19 cellular contexts compared by ENCODE assay signal in genomic region chr11:114384487-114384886, GRCh38. TPM values are rescaled to one million over a fixed set of nuclear protein-coding genes. Genes with fewer than 3 reads are reported as not detected.
DNase-seq lines count a peak whose midpoint lies in the region; ATAC-seq, FAIRE-seq and TF ChIP-seq lines count a peak whose summit lies in the region.
"Had no signal": no experiment of that assay in that cellular context is flagged by ENCODE, and none has a peak within 500 bp of the region (broad histone marks: within the 10 kb centered on the region; RNA-seq: fewer than 3 reads in every experiment).

No MANE protein-coding gene starts in this region.

- H3K27me3 Mint-ChIP-seq in activated CD8-positive, alpha-beta T cell treated with anti-CD3 and anti-CD28 coated beads for 36 hours, result peaks cover 3% of the 10 kb centered on the region
- H3K27me3 Mint-ChIP-seq in activated CD8-positive, alpha-beta T cell treated with anti-CD3 and anti-CD28 coated beads, Interleukin-2, amount 10 ng/mL, durations not matched to agents 7 days and 5 days (ENCODE audit: low read depth), result peaks cover 20% of the 10 kb centered on the region
- peaks cover 23% of the 10 kb centered on the region for H3K27me3 Mint-ChIP-seq in activated CD8-positive, alpha-beta memory T cell treated with anti-CD3 and anti-CD28 coated beads, Interleukin-2, amount 10 ng/mL, durations not matched to agents 7 days and 5 days

- TF ChIP-seq POLR2A in GM12892 (IDR thresholded peaks at IDR 0.05; ENCODE audit: low read depth, low read length) (no peak), NB4 (IDR thresholded peaks at IDR 0.05; ENCODE audit: extremely low read depth, insufficient read length) (no peak), K562 (conservative IDR thresholded peaks at IDR 0.05) (no peak)

- TF ChIP-seq RAD21 in K562 (CRISPR knock-in tag; conservative IDR thresholded peaks at IDR 0.05 in 1 of 2, IDR thresholded peaks at IDR 0.05 in 1 of 2), result no peak

- peaks cover 6% of the 10 kb centered on the region for H3K4me1 Mint-ChIP-seq in activated CD8-positive, alpha-beta T cell treated with anti-CD3 and anti-CD28 coated beads for 36 hours (ENCODE audit: low read depth)
- no peaks in the 10 kb centered on the region for H3K4me1 Mint-ChIP-seq in activated CD8-positive, alpha-beta T cell treated with anti-CD3 and anti-CD28 coated beads, Interleukin-2, amount 10 ng/mL, durations not matched to agents 7 days and 5 days (ENCODE audit: low read depth)
- H3K4me1 Mint-ChIP-seq in activated CD8-positive, alpha-beta memory T cell treated with anti-CD3 and anti-CD28 coated beads, Interleukin-2, amount 10 ng/mL, durations not matched to agents 7 days and 5 days, result no peaks in the 10 kb centered on the region

- H3K4me1 ChIP-seq in K562 (replicated peaks in 1 of 2; ENCODE audit: control insufficient read depth in 2 of 2, insufficient read depth in 2 of 2, low read length in 2 of 2), result peaks cover 0 to 5% of the 10 kb centered on the region in 2 experiments; a peak in 1 of 5 replicates
- no peaks in the 10 kb centered on the region for H3K4me1 ChIP-seq in PC-9 (replicated peaks; ENCODE audit: insufficient read depth)
- H3K4me1 ChIP-seq: HAP-1, SJSA1 had no signal

- H3K27ac ChIP-seq in K562 (ENCODE audit: extremely low read depth, low read depth, low read length) (peak overlapping the region; percentile 57; the same call in 2 of the 3 replicates), PC-9 (no peak overlapping the region)
- H3K27ac ChIP-seq: KMS-11, SJSA1 had no signal

- H3K9me2 ChIP-seq in PC-9 (ENCODE audit: insufficient read depth), result no peaks in the 10 kb centered on the region

- H3K4me3 Mint-ChIP-seq in activated CD8-positive, alpha-beta T cell treated with anti-CD3 and anti-CD28 coated beads for 36 hours, result no peak overlapping the region
- no peak overlapping the region for H3K4me3 Mint-ChIP-seq in activated CD8-positive, alpha-beta T cell treated with anti-CD3 and anti-CD28 coated beads, Interleukin-2, amount 10 ng/mL, durations not matched to agents 7 days and 5 days
- H3K4me3 Mint-ChIP-seq in activated CD8-positive, alpha-beta memory T cell treated with anti-CD3 and anti-CD28 coated beads, Interleukin-2, amount 10 ng/mL, durations not matched to agents 7 days and 5 days, result no peak overlapping the region
- H3K4me3 Mint-ChIP-seq: CD4-positive, alpha-beta memory T cell had no signal

- intact Hi-C loops in activated CD8-positive, alpha-beta T cell treated with anti-CD3 and anti-CD28 coated beads for 36 hours (cut with micrococcal nuclease), result no loop called here
- intact Hi-C loops in K562 (cut with micrococcal nuclease) (no loop called here), PC-9 (cut with micrococcal nuclease; ENCODE audit: unreplicated experiment) (no loop called here)

- TF ChIP-seq CTCF in activated CD8-positive, alpha-beta T cell treated with anti-CD3 and anti-CD28 coated beads for 36 hours (IDR thresholded peaks at IDR 0.05), result no peak
- TF ChIP-seq CTCF in NB4 (IDR thresholded peaks at IDR 0.05; ENCODE audit: low read depth, low read length), result no peak
- TF ChIP-seq CTCF in K562 (IDR thresholded peaks at IDR 0.05 in 2 of 3, conservative IDR thresholded peaks at IDR 0.05 in 1 of 3; ENCODE audit: insufficient read depth in 2 of 3, low read depth in 1 of 3, low read length in 3 of 3), result no peak
- no peak for TF ChIP-seq CTCF in PC-9 (conservative IDR thresholded peaks at IDR 0.05)

- TF ChIP-seq EP300 in K562 (IDR thresholded peaks at IDR 0.05; ENCODE audit: low read length), result no peak

- H3K36me3 Mint-ChIP-seq in activated CD8-positive, alpha-beta T cell treated with anti-CD3 and anti-CD28 coated beads for 36 hours (ENCODE audit: low read depth), result no peaks in the 10 kb centered on the region
- H3K36me3 Mint-ChIP-seq in activated CD8-positive, alpha-beta T cell treated with anti-CD3 and anti-CD28 coated beads, Interleukin-2, amount 10 ng/mL, durations not matched to agents 7 days and 5 days (ENCODE audit: low read depth), result no peaks in the 10 kb centered on the region
- H3K36me3 Mint-ChIP-seq in activated CD8-positive, alpha-beta memory T cell treated with anti-CD3 and anti-CD28 coated beads, Interleukin-2, amount 10 ng/mL, durations not matched to agents 7 days and 5 days, result no peaks in the 10 kb centered on the region
- H3K36me3 Mint-ChIP-seq: CD4-positive, alpha-beta memory T cell had no signal

- no peak overlapping the region for H3K9ac ChIP-seq in K562 (ENCODE audit: insufficient read depth in 1 of 2, low read depth in 2 of 2, low read length in 2 of 2)
- H3K9ac ChIP-seq: KMS-11 had no signal

- H3F3A ChIP-seq in PC-9 (ENCODE audit: insufficient read depth, low read depth), result no peaks in the 10 kb centered on the region

- no peaks in the 10 kb centered on the region for H3K36me3 ChIP-seq in K562 (ENCODE audit: control insufficient read depth, insufficient read depth, low read length)
- H3K36me3 ChIP-seq in PC-9 (ENCODE audit: low read depth), result no peaks in the 10 kb centered on the region
- H3K36me3 ChIP-seq: HAP-1, MG63, SJSA1 had no signal

- no peaks in the 10 kb centered on the region for H3K9me1 ChIP-seq in K562 (ENCODE audit: control insufficient read depth, insufficient read depth, low read length)

- H3K79me2 ChIP-seq in K562 (ENCODE audit: control insufficient read depth, insufficient read depth, low read length), result no peaks in the 10 kb centered on the region
- no peaks in the 10 kb centered on the region for H3K79me2 ChIP-seq in PC-9 (ENCODE audit: low read depth)

- ATAC-seq in activated CD8-positive, alpha-beta T cell treated with anti-CD3 and anti-CD28 coated beads for 36 hours, result peak; percentile 45
- ATAC-seq in activated CD8-positive, alpha-beta T cell treated with anti-CD3 and anti-CD28 coated beads, Interleukin-2, amount 10 ng/mL, durations not matched to agents 7 days and 5 days, result no peak
- peak; percentile 79 for ATAC-seq in K562
- no peak for ATAC-seq in activated CD8-positive, alpha-beta memory T cell treated with anti-CD3 and anti-CD28 coated beads, Interleukin-2, amount 10 ng/mL, durations not matched to agents 7 days and 5 days
- ATAC-seq in HG03039 (IDR thresholded peaks at IDR 0.05; ENCODE audit: unreplicated experiment), result no peak
- ATAC-seq: HepG2 had no signal

- H3K4me3 ChIP-seq in NB4 (ENCODE audit: low read depth, low read length) (no peak overlapping the region), K562 (no peak overlapping the region), PC-9 (no peak overlapping the region)
- H3K4me3 ChIP-seq: HAP-1, MG63, SJSA1 had no signal

- H2AFZ ChIP-seq in K562 (ENCODE audit: low read depth, low read length), result peak overlapping the region; percentile 73
- H2AFZ ChIP-seq in PC-9, result no peak overlapping the region

- in situ Hi-C loops in K562 (cut with MboI), result no loop called here

- H4K20me1 ChIP-seq in K562 (replicated peaks; ENCODE audit: control insufficient read depth, insufficient read depth, low read length) (no peaks in the 10 kb centered on the region), PC-9 (ENCODE audit: insufficient read depth) (no peaks in the 10 kb centered on the region)

- POLR2A ChIA-PET in activated CD8-positive, alpha-beta T cell treated with anti-CD3 and anti-CD28 coated beads for 36 hours (lab: Charles Lee), result no interaction called here
- POLR2A ChIA-PET in activated CD8-positive, alpha-beta T cell treated with anti-CD3 and anti-CD28 coated beads, Interleukin-2, amount 10 ng/mL, durations not matched to agents 7 days and 5 days (lab: Charles Lee), result no interaction called here
- POLR2A ChIA-PET in K562 (lab: Yijun Ruan, JAX), result interaction anchor here (0.6 to 2.0 kb wide), 2 partner anchors 10 to 932 kb away, joined by 3 to 12 read pairs; no protein-coding TSS in a partner anchor
- POLR2A ChIA-PET in PC-9 (lab: Charles Lee; ENCODE audit: unreplicated experiment), result no interaction called here

- no peak overlapping the region for H3K4me2 ChIP-seq in K562 (ENCODE audit: insufficient read depth, low read length)
- H3K4me2 ChIP-seq in PC-9, result no peak overlapping the region
- H3K4me2 ChIP-seq: KMS-11 had no signal

- H3K9me3 Mint-ChIP-seq in activated CD8-positive, alpha-beta T cell treated with anti-CD3 and anti-CD28 coated beads for 36 hours, result peaks cover 8% of the 10 kb centered on the region
- peaks cover 5% of the 10 kb centered on the region for H3K9me3 Mint-ChIP-seq in activated CD8-positive, alpha-beta T cell treated with anti-CD3 and anti-CD28 coated beads, Interleukin-2, amount 10 ng/mL, durations not matched to agents 7 days and 5 days (ENCODE audit: insufficient read depth)
- H3K9me3 Mint-ChIP-seq in activated CD8-positive, alpha-beta memory T cell treated with anti-CD3 and anti-CD28 coated beads, Interleukin-2, amount 10 ng/mL, durations not matched to agents 7 days and 5 days (ENCODE audit: low read depth), result no peaks in the 10 kb centered on the region

- H3K9me3 ChIP-seq in K562 (replicated peaks; ENCODE audit: control insufficient read depth, insufficient read depth, low read depth, low read length) (no peaks in the 10 kb centered on the region), PC-9 (ENCODE audit: insufficient read depth, low read depth) (no peaks in the 10 kb centered on the region)
- H3K9me3 ChIP-seq: HAP-1, MG63, SJSA1 had no signal

- DNase-seq in activated CD8-positive, alpha-beta T cell treated with anti-CD3 and anti-CD28 coated beads for 36 hours, result no peak
- no peak for DNase-seq in activated CD8-positive, alpha-beta T cell treated with anti-CD3 and anti-CD28 coated beads, Interleukin-2, amount 10 ng/mL, durations not matched to agents 7 days and 5 days
- DNase-seq in GM12892 (ENCODE audit: insufficient read length) (no peak), NB4 (ENCODE audit: low read depth) (peak; percentile 76), K562 (ENCODE audit: extremely low read depth in 1 of 4, low spot score in 3 of 4) (peak in 2 of 4 experiments; percentile 26 to 32), PC-9 (no peak)
- no peak for DNase-seq in activated CD8-positive, alpha-beta memory T cell treated with anti-CD3 and anti-CD28 coated beads, Interleukin-2, amount 10 ng/mL, durations not matched to agents 7 days and 5 days
- DNase-seq: 8988T; CD4-positive, alpha-beta memory T cell; MG63; NCI-H1417 treated with DMSO at 0.1 percent for 48 hours; NCI-H1930; NCI-H526 treated with DMSO at 0.1 percent for 48 hours had no signal

- BruUV-seq in K562 (replicated peaks; lab: Mats Ljungman, UMichigan) (no TSS peak), PC-9 (replicated peaks; lab: Mats Ljungman, UMichigan) (no TSS peak)

- CTCF ChIA-PET in activated CD8-positive, alpha-beta T cell treated with anti-CD3 and anti-CD28 coated beads for 36 hours (lab: Charles Lee), result no interaction called here
- CTCF ChIA-PET in activated CD8-positive, alpha-beta T cell treated with anti-CD3 and anti-CD28 coated beads, Interleukin-2, amount 10 ng/mL, durations not matched to agents 7 days and 5 days (lab: Charles Lee), result interaction anchor here (0.6 kb wide), 1 partner anchor 27 kb away, joined by 3 read pairs; no protein-coding TSS in a partner anchor
- CTCF ChIA-PET in K562 (lab: Yijun Ruan, JAX; ENCODE audit: low intra/inter-chr PET ratio), result no interaction called here
- CTCF ChIA-PET in activated CD8-positive, alpha-beta memory T cell treated with anti-CD3 and anti-CD28 coated beads, Interleukin-2, amount 10 ng/mL, durations not matched to agents 7 days and 5 days (lab: Charles Lee), result no interaction called here
- CTCF ChIA-PET in PC-9 (lab: Charles Lee), result no interaction called here

- H3K27ac Mint-ChIP-seq in activated CD8-positive, alpha-beta T cell treated with anti-CD3 and anti-CD28 coated beads for 36 hours, result no peak overlapping the region
- H3K27ac Mint-ChIP-seq in activated CD8-positive, alpha-beta T cell treated with anti-CD3 and anti-CD28 coated beads, Interleukin-2, amount 10 ng/mL, durations not matched to agents 7 days and 5 days, result no peak overlapping the region
- H3K27ac Mint-ChIP-seq in activated CD8-positive, alpha-beta memory T cell treated with anti-CD3 and anti-CD28 coated beads, Interleukin-2, amount 10 ng/mL, durations not matched to agents 7 days and 5 days, result no peak overlapping the region
- H3K27ac Mint-ChIP-seq: CD4-positive, alpha-beta memory T cell had no signal

- FAIRE-seq in GM12892 (lab: Jason Lieb, UNC), result peak; percentile 17
- peak; percentile 29 for FAIRE-seq in K562 (lab: Jason Lieb, UNC)
- FAIRE-seq: G401.6, HepG2 had no signal

- 9% methylated on average over 1 of the region's 1 CpG for WGBS in K562 (ENCODE audit: insufficient coverage, low coverage, missing lambda C conversion rate)

- H3K27me3 ChIP-seq in K562 (ENCODE audit: control insufficient read depth in 2 of 2, insufficient read depth in 2 of 2, low read length in 2 of 2) (peaks cover 0 to 4% of the 10 kb centered on the region in 2 experiments; a peak in 3 of 5 replicates), PC-9 (ENCODE audit: insufficient read depth, low read depth) (no peaks in the 10 kb centered on the region; the same call in 1 of the 2 replicates)
- H3K27me3 ChIP-seq: MG63, SJSA1 had no signal

RNA-seq across cellular contexts. Expression of gene C11orf71, which starts 15.8 kb away (rescaled TPM):
- 1 to 10 TPM; 6.4 to 6.6 TPM for total RNA-seq in activated CD8-positive, alpha-beta T cell treated with anti-CD3 and anti-CD28 coated beads for 36 hours
- total RNA-seq in activated CD8-positive, alpha-beta T cell treated with anti-CD3 and anti-CD28 coated beads, Interleukin-2, amount 10 ng/mL, durations not matched to agents 7 days and 5 days, result 1 to 10 TPM; 8.2 to 8.4 TPM
- 3.2 TPM for polyA plus RNA-seq in GM12892 (2012; ENCODE audit: missing spikeins)
- 9.9 and 10.7 TPM in 2 replicates for total RNA-seq in K562 (2011; cell fraction: chromatin; rRNA removed; ENCODE audit: low replicate concordance)
- total RNA-seq in K562 (2011; cell fraction: nucleolus; rRNA removed), result 12.2 and 15.2 TPM in 2 replicates
- 17.1 and 20.5 TPM in 2 replicates for total RNA-seq in K562 (2011; cell fraction: nucleoplasm; rRNA removed)
- 10.1 and 13.4 TPM in 2 replicates for total RNA-seq in K562 (2014; rRNA removed)
- total RNA-seq in K562 (2014; rRNA removed; fragmentation: Illumina TruSeq; extraction: Trizol), result 8.0 and 8.5 TPM in 2 replicates
- total RNA-seq in K562 (2015; rRNA removed; fragmentation: Illumina TruSeq; extraction: Trizol), result 8.9 and 9.1 TPM in 2 replicates
- total RNA-seq in K562 (2021), result 10.4 and 10.8 TPM in 2 replicates
- 13.6 and 15.1 TPM in 2 replicates for polyA plus RNA-seq in K562 (2011; rRNA removed)
- 12.2 and 14.2 TPM in 2 replicates for polyA plus RNA-seq in K562 (2011; cell fraction: cytosol; rRNA removed)
- polyA plus RNA-seq in K562 (2011; cell fraction: nucleus; rRNA removed), result 26.7 and 27.3 TPM in 2 replicates
- 8.5 and 11.0 TPM in 2 replicates for polyA plus RNA-seq in K562 (2012)
- polyA plus RNA-seq in K562 (2014; fragmentation: Illumina TruSeq; extraction: Trizol), result 8.8 and 8.9 TPM in 2 replicates
- polyA plus RNA-seq in K562 (2014; fragmentation: Nextera tagmentation; extraction: Ambion mirVana), result 1 to 10 TPM; 2.9 to 4.3 TPM
- polyA plus RNA-seq in K562 (2014; rRNA removed), result 14.7 and 19.5 TPM in 2 replicates
- 12.7 and 13.4 TPM in 2 replicates for polyA minus RNA-seq in K562 (2011; rRNA and poly(A)+ RNA removed)
- polyA minus RNA-seq in K562 (2011; cell fraction: cytosol; rRNA and poly(A)+ RNA removed), result 1.1 and 2.8 TPM in 2 replicates
- 18.3 and 35.2 TPM in 2 replicates for polyA minus RNA-seq in K562 (2011; cell fraction: nucleus; rRNA and poly(A)+ RNA removed)
- total RNA-seq in activated CD8-positive, alpha-beta memory T cell treated with anti-CD3 and anti-CD28 coated beads, Interleukin-2, amount 10 ng/mL, durations not matched to agents 7 days and 5 days, result 10 to 100 TPM in 1 of 2 experiments, 1 to 10 TPM in 1; 5.3 to 14.0 TPM
- 3.7 and 4.9 TPM in 2 replicates for total RNA-seq in PC-9 (2021)

RNA-seq across cellular contexts. Expression of gene RBM7, which starts 16.0 kb away (rescaled TPM):
- 10 to 100 TPM; 51.4 to 52.6 TPM for total RNA-seq in activated CD8-positive, alpha-beta T cell treated with anti-CD3 and anti-CD28 coated beads for 36 hours
- 10 to 100 TPM; 38.4 to 42.9 TPM for total RNA-seq in activated CD8-positive, alpha-beta T cell treated with anti-CD3 and anti-CD28 coated beads, Interleukin-2, amount 10 ng/mL, durations not matched to agents 7 days and 5 days
- 20.6 TPM for polyA plus RNA-seq in GM12892 (2012; ENCODE audit: missing spikeins)
- 21.4 and 46.2 TPM in 2 replicates for total RNA-seq in K562 (2011; cell fraction: chromatin; rRNA removed; ENCODE audit: low replicate concordance)
- total RNA-seq in K562 (2011; cell fraction: nucleolus; rRNA removed), result 11.5 and 13.2 TPM in 2 replicates
- total RNA-seq in K562 (2011; cell fraction: nucleoplasm; rRNA removed), result 29.8 and 46.6 TPM in 2 replicates
- total RNA-seq in K562 (2014; rRNA removed) (21.7 and 27.4 TPM in 2 replicates), K562 (2014; rRNA removed; fragmentation: Illumina TruSeq; extraction: Trizol) (42.2 and 52.5 TPM in 2 replicates), K562 (2015; rRNA removed; fragmentation: Illumina TruSeq; extraction: Trizol) (45.7 and 49.6 TPM in 2 replicates), K562 (2021) (28.5 and 31.3 TPM in 2 replicates), PC-9 (2021) (18.9 and 34.7 TPM in 2 replicates)
- polyA plus RNA-seq in K562 (2011; rRNA removed) (59.2 and 72.0 TPM in 2 replicates), K562 (2014; fragmentation: Illumina TruSeq; extraction: Trizol) (54.0 and 55.7 TPM in 2 replicates), K562 (2014; fragmentation: Nextera tagmentation; extraction: Ambion mirVana) (10 to 100 TPM; 62.7 to 76.8 TPM), K562 (2014; rRNA removed) (24.1 and 26.0 TPM in 2 replicates)
- 22.4 and 30.6 TPM in 2 replicates for polyA plus RNA-seq in K562 (2011; cell fraction: cytosol; rRNA removed)
- polyA plus RNA-seq in K562 (2011; cell fraction: nucleus; rRNA removed), result 18.0 and 25.0 TPM in 2 replicates
- 34.4 and 36.6 TPM in 2 replicates for polyA plus RNA-seq in K562 (2012)
- polyA minus RNA-seq in K562 (2011; rRNA and poly(A)+ RNA removed), result 128 and 147 TPM in 2 replicates
- 32.9 and 51.4 TPM in 2 replicates for polyA minus RNA-seq in K562 (2011; cell fraction: cytosol; rRNA and poly(A)+ RNA removed)
- polyA minus RNA-seq in K562 (2011; cell fraction: nucleus; rRNA and poly(A)+ RNA removed), result 19.3 and 37.4 TPM in 2 replicates
- 10 to 100 TPM; 32.8 to 38.0 TPM for total RNA-seq in activated CD8-positive, alpha-beta memory T cell treated with anti-CD3 and anti-CD28 coated beads, Interleukin-2, amount 10 ng/mL, durations not matched to agents 7 days and 5 days

RNA-seq across cellular contexts. Expression of gene REXO2, which starts 54.8 kb away (rescaled TPM):
- total RNA-seq in activated CD8-positive, alpha-beta T cell treated with anti-CD3 and anti-CD28 coated beads for 36 hours, result 10 to 100 TPM; 61.7 to 64.8 TPM
- total RNA-seq in activated CD8-positive, alpha-beta T cell treated with anti-CD3 and anti-CD28 coated beads, Interleukin-2, amount 10 ng/mL, durations not matched to agents 7 days and 5 days, result 10 to 100 TPM; 56.6 to 60.7 TPM
- 14.0 TPM for polyA plus RNA-seq in GM12892 (2012; ENCODE audit: missing spikeins)
- total RNA-seq in K562 (2011; cell fraction: chromatin; rRNA removed; ENCODE audit: low replicate concordance), result 59.0 and 162 TPM in 2 replicates
- total RNA-seq in K562 (2011; cell fraction: nucleolus; rRNA removed), result 39.7 and 55.5 TPM in 2 replicates
- total RNA-seq in K562 (2011; cell fraction: nucleoplasm; rRNA removed), result 103 and 134 TPM in 2 replicates
- 173 and 189 TPM in 2 replicates for total RNA-seq in K562 (2014; rRNA removed)
- total RNA-seq in K562 (2014; rRNA removed; fragmentation: Illumina TruSeq; extraction: Trizol), result 204 and 225 TPM in 2 replicates
- 184 and 193 TPM in 2 replicates for total RNA-seq in K562 (2015; rRNA removed; fragmentation: Illumina TruSeq; extraction: Trizol)
- total RNA-seq in K562 (2021), result 144 and 145 TPM in 2 replicates
- polyA plus RNA-seq in K562 (2011; rRNA removed), result 281 and 370 TPM in 2 replicates
- 132 and 167 TPM in 2 replicates for polyA plus RNA-seq in K562 (2011; cell fraction: cytosol; rRNA removed)
- polyA plus RNA-seq in K562 (2011; cell fraction: nucleus; rRNA removed), result 148 and 204 TPM in 2 replicates
- polyA plus RNA-seq in K562 (2012), result 129 and 178 TPM in 2 replicates
- 179 and 230 TPM in 2 replicates for polyA plus RNA-seq in K562 (2014; fragmentation: Illumina TruSeq; extraction: Trizol)
- 100 to 1,000 TPM; 143 to 151 TPM for polyA plus RNA-seq in K562 (2014; fragmentation: Nextera tagmentation; extraction: Ambion mirVana)
- 262 and 285 TPM in 2 replicates for polyA plus RNA-seq in K562 (2014; rRNA removed)
- 89.4 and 92.6 TPM in 2 replicates for polyA minus RNA-seq in K562 (2011; rRNA and poly(A)+ RNA removed)
- 49.7 and 57.9 TPM in 2 replicates for polyA minus RNA-seq in K562 (2011; cell fraction: cytosol; rRNA and poly(A)+ RNA removed)
- 53.0 and 98.5 TPM in 2 replicates for polyA minus RNA-seq in K562 (2011; cell fraction: nucleus; rRNA and poly(A)+ RNA removed)
- 10 to 100 TPM; 55.5 to 73.2 TPM for total RNA-seq in activated CD8-positive, alpha-beta memory T cell treated with anti-CD3 and anti-CD28 coated beads, Interleukin-2, amount 10 ng/mL, durations not matched to agents 7 days and 5 days
- 117 and 145 TPM in 2 replicates for total RNA-seq in PC-9 (2021)

Comparison
In these comparisons a context has a peak if more than half of its experiments do, and no peak if none do; other contexts are left out.
1. ATAC-seq: peak in activated CD8-positive, alpha-beta T cell treated with anti-CD3 and anti-CD28 coated beads for 36 hours (single experiment) and K562 (single experiment); none in activated CD8-positive, alpha-beta T cell treated with anti-CD3 and anti-CD28 coated beads, Interleukin-2, amount 10 ng/mL, durations not matched to agents 7 days and 5 days (single experiment), activated CD8-positive, alpha-beta memory T cell treated with anti-CD3 and anti-CD28 coated beads, Interleukin-2, amount 10 ng/mL, durations not matched to agents 7 days and 5 days (single experiment) and HG03039 (single experiment).